In genomic region chr9:33263936-33264472, GRCh38 we compare ENCODE assay signal across 8 cellular contexts. TPM values are rescaled to one million over a fixed set of nuclear protein-coding genes. Genes with fewer than 3 reads are reported as not detected.
A peak's percentile ranks its signal among the peaks of the same experiment; 100 is the strongest.
DNase-seq lines count a peak whose midpoint lies in the region; ATAC-seq and TF ChIP-seq lines count a peak whose summit lies in the region.

No MANE protein-coding gene starts in this region.

- peak overlapping the region; percentile 86 for H3K27ac Mint-ChIP-seq in Calu3 (ENCODE audit: unreplicated experiment)

- H3K27ac ChIP-seq in VCaP, result peak overlapping the region; percentile 91
- H3K27ac ChIP-seq in liver (ENCODE audit: low read depth in 1 of 2, low read length in 2 of 2), result peak overlapping the region; percentile 86 to 89

- peaks cover 48% of the 10 kb centered on the region for H3K36me3 Mint-ChIP-seq in Calu3 (ENCODE audit: insufficient read depth, unreplicated experiment)

- H3K9me3 ChIP-seq in liver (ENCODE audit: control insufficient read depth in 4 of 4, low read length in 3 of 4), result no peaks in the 10 kb centered on the region

- ATAC-seq in GM19463 (IDR thresholded peaks at IDR 0.05; ENCODE audit: unreplicated experiment) (peak; percentile 28), HG03565 (IDR thresholded peaks at IDR 0.05; ENCODE audit: unreplicated experiment) (peak; percentile 10)

- no peaks in the 10 kb centered on the region for H3K9me3 Mint-ChIP-seq in Calu3 (ENCODE audit: low read depth, unreplicated experiment)

- under 1% methylated on average over 42 of the region's 42 CpGs for WGBS in liver

- H3K27me3 Mint-ChIP-seq in Calu3 (ENCODE audit: unreplicated experiment), result no peaks in the 10 kb centered on the region

- H3K4me1 ChIP-seq in liver (ENCODE audit: control insufficient read depth in 4 of 4, insufficient read depth in 4 of 4, low read length in 3 of 4), result peaks cover 0 to 27% (median 16%) of the 10 kb centered on the region in 4 donors

- intact Hi-C loops in Calu3 (cut with micrococcal nuclease; ENCODE audit: unreplicated experiment), result loop anchor here (1.0 kb wide), 1 partner anchor 35 kb away; no protein-coding TSS in a partner anchor

- H3K4me1 Mint-ChIP-seq in Calu3 (ENCODE audit: low read depth, unreplicated experiment), result peaks cover 32% of the 10 kb centered on the region

- no peaks in the 10 kb centered on the region for H3K27me3 ChIP-seq in liver (ENCODE audit: control insufficient read depth in 4 of 4, insufficient read depth in 4 of 4, low read length in 3 of 4)

- peak overlapping the region; percentile 79 for H3K4me3 ChIP-seq in choroid plexus epithelial cell (ENCODE audit: low read depth, low read length)
- H3K4me3 ChIP-seq in liver (ENCODE audit: low read depth in 1 of 3, low read length in 3 of 3), result peak overlapping the region; percentile 83 to 97 (median 97)

- H3K4me3 Mint-ChIP-seq in Calu3 (ENCODE audit: low read depth, unreplicated experiment), result peak overlapping the region; percentile 85

- DNase-seq in Calu3 (no peak), choroid plexus epithelial cell (ENCODE audit: low read depth) (peak; percentile 10), middle frontal gyrus (ENCODE audit: extremely low spot score, low spot score) (no peak)
- peak; percentile 37 for DNase-seq in stimulated activated CD4-positive, alpha-beta T cell treated with anti-CD3 and anti-CD28 coated beads, Interleukin-4, amount 100 ng/mL, for 24 hours

- TF ChIP-seq RAD21 in liver (IDR thresholded peaks at IDR 0.05), result no peak

- CTCF ChIA-PET in Calu3 (lab: Charles Lee), result interaction anchor here (0.7 to 1.1 kb wide), 3 partner anchors 24 to 247 kb away, joined by 3 to 6 read pairs (median 4); partner anchors contain the start of gene SPINK4

- no peak for TF ChIP-seq CTCF in Calu3 (IDR thresholded peaks at IDR 0.05; ENCODE audit: unreplicated experiment)
- no peak for TF ChIP-seq CTCF in VCaP (conservative IDR thresholded peaks at IDR 0.05)
- no peak for TF ChIP-seq CTCF in choroid plexus epithelial cell (conservative IDR thresholded peaks at IDR 0.05; ENCODE audit: low read depth, low read length)
- TF ChIP-seq CTCF in liver (IDR thresholded peaks at IDR 0.05; ENCODE audit: low read depth, low read length, missing input control), result no peak

- peaks cover 2 to 44% (median 40%) of the 10 kb centered on the region in 4 donors for H3K36me3 ChIP-seq in liver (ENCODE audit: control insufficient read depth in 4 of 4, insufficient read depth in 3 of 4, low read depth in 1 of 4, low read length in 3 of 4)

- peak overlapping the region; percentile 83 to 85 for H3K9ac ChIP-seq in liver (ENCODE audit: low read depth in 1 of 2, low read length in 2 of 2)

- BruUV-seq in Calu3 (replicated peaks; lab: Mats Ljungman, UMichigan), result no TSS peak

TF ChIP-seq in liver, 16 proteins besides CTCF, POLR2A, EP300 and RAD21:
- TF ChIP-seq RXRA (IDR thresholded peaks at IDR 0.05), result peak in 1 of 2 donors; percentile 3
- peak; percentile 72 for TF ChIP-seq MAX (IDR thresholded peaks at IDR 0.05)
- peak; percentile 7 for TF ChIP-seq YY1 (IDR thresholded peaks at IDR 0.05)
- TF ChIP-seq FOXA1 (IDR thresholded peaks at IDR 0.05), result no peak

RNA-seq across cellular contexts. Expression of gene BAG1, which starts 0.5 kb away (rescaled TPM):
- total RNA-seq in Calu3 (2022) (35.2 and 46.2 TPM in 2 replicates), liver (10 to 100 TPM; 35.1 to 49.4 TPM)
- polyA plus RNA-seq in liver, result 10 to 100 TPM; 36.6 to 55.2 TPM

RNA-seq across cellular contexts. Expression of gene CHMP5, which starts 0.8 kb away (rescaled TPM):
- total RNA-seq in Calu3 (2022) (49.6 and 63.7 TPM in 2 replicates), liver (10 to 100 TPM; 23.2 to 26.5 TPM)
- 10 to 100 TPM; 29.0 to 34.8 TPM for polyA plus RNA-seq in liver

RNA-seq across cellular contexts. Expression of gene SPINK4, which starts 24.0 kb away (rescaled TPM):
- total RNA-seq in Calu3 (2022) (not detected in 2 replicates), liver (under 1 TPM in 1 of 2 donors, not detected in 1; 0.70 TPM)
- not detected for polyA plus RNA-seq in liver

RNA-seq across cellular contexts. Expression of gene NFX1, which starts 26.3 kb away (rescaled TPM):
- total RNA-seq in Calu3 (2022), result 27.3 and 31.1 TPM in 2 replicates
- 10 to 100 TPM; 14.1 to 27.9 TPM for total RNA-seq in liver
- polyA plus RNA-seq in liver, result 10 to 100 TPM; 13.7 to 15.1 TPM

Comparison
In these comparisons a context has a peak if more than half of its experiments do, and no peak if none do; other contexts are left out.
1. DNase-seq: peak in choroid plexus epithelial cell (single experiment) and stimulated activated CD4-positive, alpha-beta T cell treated with anti-CD3 and anti-CD28 coated beads, Interleukin-4, amount 100 ng/mL, for 24 hours (single experiment); none in Calu3 (single experiment) and middle frontal gyrus (single experiment).